In genomic region chr1:198681247-198681646, GRCh38 we compare ENCODE assay signal across 8 cellular contexts. TPM values are rescaled to one million over a fixed set of nuclear protein-coding genes. Genes with fewer than 3 reads are reported as not detected.
A peak's percentile ranks its signal among the peaks of the same experiment; 100 is the strongest.
DNase-seq lines count a peak whose midpoint lies in the region; ATAC-seq and TF ChIP-seq lines count a peak whose summit lies in the region.

No MANE protein-coding gene starts in this region.

- peak overlapping the region; percentile 80 to 100 (median 95) for H3K27ac ChIP-seq in BLaER1 treated with 17β-estradiol and CSF1 and Interleukin-3, amounts not matched to agents 10 nM and 100 nM

- ATAC-seq in HG03442 (IDR thresholded peaks at IDR 0.05; ENCODE audit: unreplicated experiment) (no peak), Right ventricle myocardium inferior (no peak)

- H3K4me2 ChIP-seq in BLaER1 treated with 17β-estradiol and CSF1 and Interleukin-3, amounts not matched to agents 10 nM and 100 nM = peak overlapping the region; percentile 55 to 91 (median 79); a peak in 21 of 22 replicates

- H3K4me1 Mint-ChIP-seq in T-helper 1 cell treated with Interleukin-12 subunit alpha and Interleukin-12 subunit beta and Interleukin-4 antibody, amounts not matched to agents 30 μg/mL and 1 μg/mL, for 36 hours (ENCODE audit: low read depth) = peaks cover 61% of the 10 kb centered on the region

- peaks cover 0 to 1% (median 0%) of the 10 kb centered on the region in 11 experiments; a peak in 1 of 22 replicates for H4K20me1 ChIP-seq in BLaER1 treated with 17β-estradiol and CSF1 and Interleukin-3, amounts not matched to agents 10 nM and 100 nM

- peak; percentile 51 for DNase-seq in KG1 (lab: John Stamatoyannopoulos, UW)
- DNase-seq in fibroblast of pulmonary artery (ENCODE audit: low read depth) = peak; percentile 37
- no peak for DNase-seq in ecto neural progenitor cell (ENCODE audit: low spot score)
- no peak for DNase-seq in Right ventricle myocardium inferior (ENCODE audit: missing footprints)
- no peak for DNase-seq in NCI-H1930 (lab: John Stamatoyannopoulos, UW)

- H3K36me3 Mint-ChIP-seq in T-helper 1 cell treated with Interleukin-12 subunit alpha and Interleukin-12 subunit beta and Interleukin-4 antibody, amounts not matched to agents 30 μg/mL and 1 μg/mL, for 36 hours (ENCODE audit: low read depth) = peaks cover 32% of the 10 kb centered on the region

- peaks cover 0 to 34% (median 0%) of the 10 kb centered on the region in 11 experiments; a peak in 6 of 22 replicates for H3K36me3 ChIP-seq in BLaER1 treated with 17β-estradiol and CSF1 and Interleukin-3, amounts not matched to agents 10 nM and 100 nM

- no peaks in the 10 kb centered on the region for H3K9me3 Mint-ChIP-seq in T-helper 1 cell treated with Interleukin-12 subunit alpha and Interleukin-12 subunit beta and Interleukin-4 antibody, amounts not matched to agents 30 μg/mL and 1 μg/mL, for 36 hours

- H3K4me3 ChIP-seq in BLaER1 treated with 17β-estradiol and CSF1 and Interleukin-3, amounts not matched to agents 10 nM and 100 nM = no peak overlapping the region; a peak in 2 of 20 replicates
- H3K4me3 ChIP-seq in fibroblast of pulmonary artery (replicated peaks; ENCODE audit: low read depth, low read length) = no peak overlapping the region

- peak overlapping the region; percentile 81 for H3K27ac Mint-ChIP-seq in T-helper 1 cell treated with Interleukin-12 subunit alpha and Interleukin-12 subunit beta and Interleukin-4 antibody, amounts not matched to agents 30 μg/mL and 1 μg/mL, for 36 hours

- TF ChIP-seq CTCF in fibroblast of pulmonary artery (IDR thresholded peaks at IDR 0.05; ENCODE audit: low read length, missing control alignments) = no peak

- peaks cover 62 to 94% (median 72%) of the 10 kb centered on the region in 10 experiments for H3K4me1 ChIP-seq in BLaER1 treated with 17β-estradiol and CSF1 and Interleukin-3, amounts not matched to agents 10 nM and 100 nM

- H3K27me3 ChIP-seq in BLaER1 treated with 17β-estradiol and CSF1 and Interleukin-3, amounts not matched to agents 10 nM and 100 nM = no peaks in the 10 kb centered on the region

- H3K4me3 Mint-ChIP-seq in T-helper 1 cell treated with Interleukin-12 subunit alpha and Interleukin-12 subunit beta and Interleukin-4 antibody, amounts not matched to agents 30 μg/mL and 1 μg/mL, for 36 hours = peak overlapping the region; percentile 49

- H3K9me3 ChIP-seq in BLaER1 treated with 17β-estradiol and CSF1 and Interleukin-3, amounts not matched to agents 10 nM and 100 nM (replicated peaks in 1 of 11) = peaks cover 0 to 11% (median 0%) of the 10 kb centered on the region in 11 experiments; a peak in 7 of 22 replicates

- H3K27me3 Mint-ChIP-seq in T-helper 1 cell treated with Interleukin-12 subunit alpha and Interleukin-12 subunit beta and Interleukin-4 antibody, amounts not matched to agents 30 μg/mL and 1 μg/mL, for 36 hours (ENCODE audit: low read depth) = no peaks in the 10 kb centered on the region

- intact Hi-C loops in Right ventricle myocardium inferior (cut with DNase I) = no loop called here

- peak overlapping the region; percentile 54 to 93 (median 81); a peak in 21 of 22 replicates for H3K9ac ChIP-seq in BLaER1 treated with 17β-estradiol and CSF1 and Interleukin-3, amounts not matched to agents 10 nM and 100 nM

RNA-seq across cellular contexts. Expression of gene PTPRC, which starts 42.4 kb away (rescaled TPM):
- total RNA-seq in Right ventricle myocardium inferior = 9.7 TPM

Comparison
In these comparisons a context has a peak if more than half of its experiments do, and no peak if none do; other contexts are left out.
1. DNase-seq: peak in KG1 (single experiment) and fibroblast of pulmonary artery (single experiment); none in ecto neural progenitor cell (single experiment), Right ventricle myocardium inferior (single experiment) and NCI-H1930 (0 of 2).